21 cellular contexts compared by ENCODE assay signal in genomic region chr1:193348126-193349045, GRCh38.
DNase-seq lines count a peak whose midpoint lies in the region; ATAC-seq and TF ChIP-seq lines count a peak whose summit lies in the region.
"Had no signal": no experiment of that assay in that cellular context is flagged by ENCODE, and none has a peak within 500 bp of the region (broad histone marks: within the 10 kb centered on the region; RNA-seq: fewer than 3 reads in every experiment).

No MANE protein-coding gene starts in this region.

- no peak overlapping the region for H2BK120ac ChIP-seq in mesenchymal stem cell (ENCODE audit: low read depth, low read length)

- no peak overlapping the region for H4K91ac ChIP-seq in mesenchymal stem cell (ENCODE audit: low read length)

- H3K4me1 ChIP-seq in GM23338 (ENCODE audit: insufficient read depth) (peaks cover 8% of the 10 kb centered on the region; the same call in 1 of the 2 replicates), mesenchymal stem cell (ENCODE audit: control insufficient read depth, insufficient read depth, low read depth, low read length) (no peaks in the 10 kb centered on the region), smooth muscle cell (ENCODE audit: low read depth) (peaks cover 8% of the 10 kb centered on the region)
- H3K4me1 ChIP-seq: prostate gland had no signal

- H3K9ac ChIP-seq in mesenchymal stem cell (ENCODE audit: low read length) (no peak overlapping the region), smooth muscle cell (ENCODE audit: low read depth) (no peak overlapping the region)

- DNase-seq in GM23338 (ENCODE audit: low spot score) (peak; percentile 10), astrocyte of the spinal cord (ENCODE audit: low read depth, low spot score) (peak; percentile 44), mesenchymal stem cell (peak; percentile 21), smooth muscle cell (lab: John Stamatoyannopoulos, UW; ENCODE audit: unreplicated experiment) (no peak), HuH-7 (ENCODE audit: low spot score) (no peak), SHP77 (lab: John Stamatoyannopoulos, UW) (no peak)
- no peak for DNase-seq in stimulated activated CD4-positive, alpha-beta T cell treated with anti-CD3 and anti-CD28 coated beads, Interleukin-1b, Interleukin-23, amount 100 ng/mL, for 48 hours
- DNase-seq: activated CD4-positive, alpha-beta T cell treated with anti-CD3 and anti-CD28 coated beads, Interleukin-2, amount 50 U/mL, for 4 hours; activated naive CD8-positive, alpha-beta T cell treated with anti-CD3 and anti-CD28 coated beads for 36 hours; activated T-cell treated with anti-CD3 and anti-CD28 coated beads, Interleukin-2, amount 50 U/mL, for 72 hours; CD4-positive, alpha-beta T cell; central memory CD4-positive, alpha-beta T cell; effector memory CD8-positive, alpha-beta T cell; H7; NCI-H1930; NCI-H526 treated with DMSO at 0.1 percent for 48 hours; PC-9; stimulated activated CD4-positive, alpha-beta T cell treated with anti-CD3 and anti-CD28 coated beads, Interleukin-2, amount 100 ng/mL, for 24 hours had no signal

- no peaks in the 10 kb centered on the region for H3K79me1 ChIP-seq in mesenchymal stem cell (replicated peaks; ENCODE audit: low read length, poor library complexity, severe bottlenecking)

- no peak overlapping the region for H2BK5ac ChIP-seq in mesenchymal stem cell (ENCODE audit: low read depth, low read length, poor library complexity, severe bottlenecking)

- no peak overlapping the region for H3K4me3 Mint-ChIP-seq in GM23338
- H3K4me3 Mint-ChIP-seq: activated naive CD8-positive, alpha-beta T cell treated with anti-CD3 and anti-CD28 coated beads for 36 hours; activated T-cell treated with anti-CD3 and anti-CD28 coated beads, Interleukin-2, amount 50 U/mL, for 72 hours; CD4-positive, alpha-beta T cell; effector memory CD8-positive, alpha-beta T cell had no signal

- H3K36me3 ChIP-seq in GM23338 (ENCODE audit: insufficient read depth) (no peaks in the 10 kb centered on the region), mesenchymal stem cell (ENCODE audit: control insufficient read depth in 1 of 2, insufficient read depth in 2 of 2, low read depth in 1 of 2, low read length in 2 of 2) (no peaks in the 10 kb centered on the region), smooth muscle cell (ENCODE audit: low read depth) (no peaks in the 10 kb centered on the region)
- H3K36me3 ChIP-seq: gastroesophageal sphincter, prostate gland, suprapubic skin had no signal

- H3K4me2 ChIP-seq in GM23338 (no peak overlapping the region), mesenchymal stem cell (ENCODE audit: low read length, poor library complexity, severe bottlenecking) (no peak overlapping the region), smooth muscle cell (peak overlapping the region; percentile 55)
- H3K4me2 ChIP-seq: PC-9 had no signal

- TF ChIP-seq CTCF in GM23338 (conservative IDR thresholded peaks at IDR 0.05; ENCODE audit: low read depth in 2 of 2) (no peak), astrocyte of the spinal cord (IDR thresholded peaks at IDR 0.05; ENCODE audit: low read depth, low read length) (no peak), smooth muscle cell (IDR thresholded peaks at IDR 0.05; ENCODE audit: borderline replicate concordance, insufficient read depth, poor library complexity, severe bottlenecking) (no peak)

- ATAC-seq in GM23338 = no peak
- ATAC-seq: activated T-cell treated with anti-CD3 and anti-CD28 coated beads, Interleukin-2, amount 50 U/mL, for 72 hours; effector memory CD8-positive, alpha-beta T cell; gastroesophageal sphincter had no signal

- no peak overlapping the region for H4K8ac ChIP-seq in mesenchymal stem cell (ENCODE audit: low read length)

- H3K9me2 ChIP-seq in GM23338 (ENCODE audit: insufficient read depth) = no peaks in the 10 kb centered on the region

- 84% methylated on average over 7 of the region's 7 CpGs for WGBS in mesenchymal stem cell
- WGBS in smooth muscle cell (ENCODE audit: low lambda C conversion rate) = 73% methylated on average over 7 of the region's 7 CpGs

- peak overlapping the region in 1 of 2 experiments; percentile 49 for H3K18ac ChIP-seq in mesenchymal stem cell (ENCODE audit: low read depth in 1 of 2, low read length in 2 of 2)

- no peak overlapping the region for H3K27ac ChIP-seq in GM23338 (ENCODE audit: low read depth)
- H3K27ac ChIP-seq in mesenchymal stem cell (ENCODE audit: low read length, poor library complexity, severe bottlenecking) = peak overlapping the region; percentile 62
- H3K27ac ChIP-seq in smooth muscle cell (ENCODE audit: low read depth) = no peak overlapping the region
- H3K27ac ChIP-seq: gastroesophageal sphincter, PC-9, prostate gland, suprapubic skin had no signal

- H3K14ac ChIP-seq in mesenchymal stem cell (ENCODE audit: low read length in 2 of 2) = no peak overlapping the region

- H3K27me3 ChIP-seq in GM23338 (ENCODE audit: insufficient read depth) (no peaks in the 10 kb centered on the region), mesenchymal stem cell (ENCODE audit: control insufficient read depth in 1 of 2, insufficient read depth in 1 of 2, low read length in 2 of 2) (no peaks in the 10 kb centered on the region), smooth muscle cell (ENCODE audit: low read depth) (no peaks in the 10 kb centered on the region)
- H3K27me3 ChIP-seq: gastroesophageal sphincter, suprapubic skin had no signal

- H3K4me3 ChIP-seq in GM23338 (no peak overlapping the region), astrocyte of the spinal cord (ENCODE audit: low read depth, low read length) (no peak overlapping the region), mesenchymal stem cell (ENCODE audit: insufficient read depth in 1 of 2, low read depth in 1 of 2, low read length in 2 of 2) (no peak overlapping the region), smooth muscle cell (no peak overlapping the region)
- H3K4me3 ChIP-seq: gastroesophageal sphincter, PC-9, prostate gland, suprapubic skin had no signal

- H4K20me1 ChIP-seq in GM23338 (replicated peaks; ENCODE audit: insufficient read depth) = no peaks in the 10 kb centered on the region
- no peaks in the 10 kb centered on the region for H4K20me1 ChIP-seq in smooth muscle cell (ENCODE audit: low read depth)

- H3K27me3 Mint-ChIP-seq in GM23338 (ENCODE audit: insufficient read depth, low read depth, poor library complexity) = no peaks in the 10 kb centered on the region
- H3K27me3 Mint-ChIP-seq: activated naive CD8-positive, alpha-beta T cell treated with anti-CD3 and anti-CD28 coated beads for 36 hours; CD4-positive, alpha-beta T cell had no signal

- H3F3A ChIP-seq in GM23338 (replicated peaks; ENCODE audit: low read depth) = no peaks in the 10 kb centered on the region
- no peaks in the 10 kb centered on the region for H3F3A ChIP-seq in smooth muscle cell (ENCODE audit: low read depth)

- no peaks in the 10 kb centered on the region for H3K79me2 ChIP-seq in GM23338 (replicated peaks; ENCODE audit: insufficient read depth)
- no peaks in the 10 kb centered on the region for H3K79me2 ChIP-seq in smooth muscle cell (ENCODE audit: low read depth)

- no peaks in the 10 kb centered on the region for H3K36me3 Mint-ChIP-seq in GM23338 (ENCODE audit: low read depth)
- H3K36me3 Mint-ChIP-seq: activated naive CD8-positive, alpha-beta T cell treated with anti-CD3 and anti-CD28 coated beads for 36 hours had no signal

- H3K23ac ChIP-seq in mesenchymal stem cell (ENCODE audit: low read length in 2 of 2) = no peak overlapping the region

- H3K9me3 ChIP-seq in mesenchymal stem cell (ENCODE audit: control insufficient read depth, low read length) = no peaks in the 10 kb centered on the region
- H3K9me3 ChIP-seq in smooth muscle cell (replicated peaks; ENCODE audit: low read depth) = no peaks in the 10 kb centered on the region
- H3K9me3 ChIP-seq: gastroesophageal sphincter, prostate gland, suprapubic skin had no signal

- in situ Hi-C loops in astrocyte of the spinal cord (cut with HindIII; ENCODE audit: low sequenced_read_pairs) = no loop called here

- H3K4ac ChIP-seq in mesenchymal stem cell (ENCODE audit: low read depth in 1 of 2, low read length in 2 of 2) = no peak overlapping the region

- no peaks in the 10 kb centered on the region for H3K4me1 Mint-ChIP-seq in GM23338
- H3K4me1 Mint-ChIP-seq: activated naive CD8-positive, alpha-beta T cell treated with anti-CD3 and anti-CD28 coated beads for 36 hours had no signal

- H2BK12ac ChIP-seq in mesenchymal stem cell (ENCODE audit: low read length in 2 of 2) = no peak overlapping the region

- H2AK5ac ChIP-seq in mesenchymal stem cell (ENCODE audit: low read length, severe bottlenecking) = no peak overlapping the region

- H2AFZ ChIP-seq in GM23338 = no peak overlapping the region
- H2AFZ ChIP-seq in mesenchymal stem cell (ENCODE audit: low read depth, low read length) = no peak overlapping the region
- peak overlapping the region; percentile 62 for H2AFZ ChIP-seq in smooth muscle cell (ENCODE audit: low read depth)
- H2AFZ ChIP-seq: PC-9 had no signal

- H2BK15ac ChIP-seq in mesenchymal stem cell (ENCODE audit: low read depth, poor library complexity, severe bottlenecking) = no peak overlapping the region

- H3K9me3 Mint-ChIP-seq in GM23338 = no peaks in the 10 kb centered on the region
- H3K9me3 Mint-ChIP-seq: activated naive CD8-positive, alpha-beta T cell treated with anti-CD3 and anti-CD28 coated beads for 36 hours; CD4-positive, alpha-beta T cell; effector memory CD8-positive, alpha-beta T cell had no signal

- no peak overlapping the region for H3K27ac Mint-ChIP-seq in GM23338
- H3K27ac Mint-ChIP-seq: activated naive CD8-positive, alpha-beta T cell treated with anti-CD3 and anti-CD28 coated beads for 36 hours; activated T-cell treated with anti-CD3 and anti-CD28 coated beads, Interleukin-2, amount 50 U/mL, for 72 hours; CD4-positive, alpha-beta T cell; effector memory CD8-positive, alpha-beta T cell had no signal

TF ChIP-seq in GM23338, 12 proteins besides CTCF, POLR2A, EP300 and RAD21:
- TF ChIP-seq POLR2AphosphoS5 (IDR thresholded peaks at IDR 0.05; ENCODE audit: low read depth) = no peak
- TF ChIP-seq ETS1 (IDR thresholded peaks at IDR 0.05) = no peak
- no peak for TF ChIP-seq EZH2 (IDR thresholded peaks at IDR 0.05; ENCODE audit: low read depth, unreplicated experiment)
- no peak for TF ChIP-seq STAT1 (IDR thresholded peaks at IDR 0.05; ENCODE audit: unreplicated experiment)
- TF ChIP-seq NANOG (IDR thresholded peaks at IDR 0.05; ENCODE audit: borderline replicate concordance) = no peak
TF ChIP-seq in GM23338: peak in this region for 0.

Comparison
In these comparisons a context has a peak if more than half of its experiments do, and no peak if none do; other contexts are left out.
1. DNase-seq: peak in GM23338 (single experiment), astrocyte of the spinal cord (single experiment) and mesenchymal stem cell (single experiment); none in smooth muscle cell (single experiment), stimulated activated CD4-positive, alpha-beta T cell treated with anti-CD3 and anti-CD28 coated beads, Interleukin-1b, Interleukin-23, amount 100 ng/mL, for 48 hours (single experiment), HuH-7 (single experiment) and SHP77 (0 of 2).